In genomic region chr1:4710592-4711190, GRCh38 we compare ENCODE assay signal across 15 cellular contexts. TPM values are rescaled to one million over a fixed set of nuclear protein-coding genes. Genes with fewer than 3 reads are reported as not detected.
DNase-seq lines count a peak whose midpoint lies in the region; FAIRE-seq and TF ChIP-seq lines count a peak whose summit lies in the region.
"Had no signal": no experiment of that assay in that cellular context is flagged by ENCODE, and none has a peak within 500 bp of the region (broad histone marks: within the 10 kb centered on the region; RNA-seq: fewer than 3 reads in every experiment).

No MANE protein-coding gene starts in this region.

- FAIRE-seq in urothelium cell line (lab: Jason Lieb, UNC), result no peak

- H2AFZ ChIP-seq in neural cell (ENCODE audit: low read depth, low read length), result no peak overlapping the region

- peak; percentile 50 for TF ChIP-seq EP300 in neural cell (conservative IDR thresholded peaks at IDR 0.05; ENCODE audit: poor library complexity, severe bottlenecking)

- H3K4me1 Mint-ChIP-seq in endothelial cell (ENCODE audit: unreplicated experiment), result peaks cover 11% of the 10 kb centered on the region

- TF ChIP-seq CTCF in HEK293 (tag by site-specific recombination; IDR thresholded peaks at IDR 0.05) (no peak), endothelial cell (IDR thresholded peaks at IDR 0.05; ENCODE audit: unreplicated experiment) (no peak), neural cell (IDR thresholded peaks at IDR 0.05; ENCODE audit: poor library complexity, severe bottlenecking) (no peak)

- no peaks in the 10 kb centered on the region for H3F3A ChIP-seq in neural cell (ENCODE audit: insufficient read depth, low read length, poor library complexity, severe bottlenecking)

- H3K4me3 ChIP-seq in BLaER1 (no peak overlapping the region), HEK293 (ENCODE audit: low read depth, low read length) (no peak overlapping the region), neural cell (ENCODE audit: low read length) (peak overlapping the region; percentile 55), MG63 (no peak overlapping the region)

- H3K4me2 ChIP-seq in BLaER1 (peak overlapping the region; percentile 59), neural cell (ENCODE audit: low read length) (peak overlapping the region; percentile 18)

- peaks cover 25% of the 10 kb centered on the region for H3K27me3 ChIP-seq in BLaER1
- no peaks in the 10 kb centered on the region for H3K27me3 ChIP-seq in neural cell (ENCODE audit: insufficient read depth, low read depth, low read length)
- H3K27me3 ChIP-seq in MG63, result no peaks in the 10 kb centered on the region

- peaks cover 10% of the 10 kb centered on the region for H3K9me3 ChIP-seq in BLaER1
- H3K9me3 ChIP-seq in HEK293 (ENCODE audit: control insufficient read depth, insufficient read depth, low read depth, low read length), result no peaks in the 10 kb centered on the region
- H3K9me3 ChIP-seq in neural cell (ENCODE audit: low read length), result no peaks in the 10 kb centered on the region
- H3K9me3 ChIP-seq in MG63, result no peaks in the 10 kb centered on the region

- POLR2A ChIA-PET in HEK293 (lab: Yijun Ruan, JAX), result no interaction called here

- H4K20me1 ChIP-seq in BLaER1, result no peaks in the 10 kb centered on the region
- H4K20me1 ChIP-seq in neural cell (ENCODE audit: insufficient read depth), result no peaks in the 10 kb centered on the region

- no peaks in the 10 kb centered on the region for H3K9me2 ChIP-seq in neural cell (ENCODE audit: insufficient read depth, low read length)

- DNase-seq in endothelial cell (ENCODE audit: low spot score), result peak; percentile 27
- DNase-seq in epidermal melanocyte (ENCODE audit: insufficient read length, low spot score), result no peak
- no peak for DNase-seq in urothelium cell line (ENCODE audit: low spot score)
- DNase-seq in MG63, result no peak
- no peak for DNase-seq in GOT3 (lab: John Stamatoyannopoulos, UW)
- DNase-seq: activated CD4-positive, alpha-beta T cell treated with anti-CD3 and anti-CD28 coated beads, Interleukin-2, amount 50 U/mL, for 4 hours; amygdala; Calu3; NCI-H1694 treated with DMSO at 0.1 percent for 48 hours had no signal

- no peaks in the 10 kb centered on the region for H3K36me3 Mint-ChIP-seq in endothelial cell (ENCODE audit: low read depth, unreplicated experiment)

- H3K79me2 ChIP-seq in neural cell (replicated peaks; ENCODE audit: insufficient read depth, low read length), result no peaks in the 10 kb centered on the region

- H3K4me1 ChIP-seq in BLaER1 (peaks cover 21% of the 10 kb centered on the region), HEK293 (ENCODE audit: control insufficient read depth, insufficient read depth, low read length) (no peaks in the 10 kb centered on the region)

- H3K9me3 Mint-ChIP-seq in endothelial cell (ENCODE audit: unreplicated experiment), result no peaks in the 10 kb centered on the region

- peak overlapping the region; percentile 63 for H3K4me3 Mint-ChIP-seq in endothelial cell (ENCODE audit: unreplicated experiment)

- H3K27ac ChIP-seq in BLaER1, result no peak overlapping the region
- no peak overlapping the region for H3K27ac ChIP-seq in HEK293 (ENCODE audit: extremely low read depth, low read depth, low read length)
- no peak overlapping the region for H3K27ac ChIP-seq in neural cell (ENCODE audit: low read length)

- CTCF ChIA-PET in HEK293 (lab: Yijun Ruan, JAX), result no interaction called here

- no peak for TF ChIP-seq RAD21 in neural cell (conservative IDR thresholded peaks at IDR 0.05)

- H3K9ac ChIP-seq in BLaER1 (0 out of 2 replicates have a peak overlapping the region, but pooled peaks have one; percentile 29), neural cell (ENCODE audit: low read length) (peak overlapping the region; percentile 50)

- peaks cover 16% of the 10 kb centered on the region for H3K27me3 Mint-ChIP-seq in endothelial cell (ENCODE audit: unreplicated experiment)

- H3K27ac Mint-ChIP-seq in endothelial cell (ENCODE audit: unreplicated experiment), result no peak overlapping the region

- H3K36me3 ChIP-seq in BLaER1 (no peaks in the 10 kb centered on the region), HEK293 (ENCODE audit: control insufficient read depth in 2 of 2, insufficient read depth in 1 of 2, low read length in 2 of 2) (no peaks in the 10 kb centered on the region), neural cell (ENCODE audit: insufficient read depth, low read length) (no peaks in the 10 kb centered on the region), MG63 (no peaks in the 10 kb centered on the region)

TF ChIP-seq in HEK293, 187 proteins besides CTCF, POLR2A, EP300 and RAD21:
- peak; percentile 79; the same call in 1 of the 2 replicates for TF ChIP-seq TCF7L2 (IDR thresholded peaks at IDR 0.05; ENCODE audit: borderline replicate concordance, low read depth, low read length)
- TF ChIP-seq ZNF354C (tag by site-specific recombination; IDR thresholded peaks at IDR 0.05; ENCODE audit: borderline replicate concordance, low read depth), result no peak
TF ChIP-seq in HEK293: peak in this region for 1.

TF ChIP-seq in neural cell, 6 proteins besides CTCF, POLR2A, EP300 and RAD21:
- TF ChIP-seq MXI1 (conservative IDR thresholded peaks at IDR 0.05; ENCODE audit: poor library complexity, severe bottlenecking) (peak; percentile 18), SMC3 (conservative IDR thresholded peaks at IDR 0.05; ENCODE audit: poor library complexity) (no peak)
TF ChIP-seq in neural cell: peak in this region for 1.

RNA-seq across cellular contexts. Expression of gene AJAP1, which starts 56.3 kb away (rescaled TPM):
- total RNA-seq in endothelial cell (ENCODE audit: unreplicated experiment), result 0.21 TPM
- polyA plus RNA-seq in neural cell, result 7.9 and 11.0 TPM in 2 replicates
- polyA minus RNA-seq in neural cell, result 20.0 and 21.9 TPM in 2 replicates
- total RNA-seq in MG63 (2014; rRNA removed; shearing (Covaris generic); ENCODE audit: low replicate concordance), result not detected in 2 replicates
- total RNA-seq: Calu3, NCI-H460, OCI-LY7, SK-MEL-5 had no signal
